Comparison of ENCODE assay signal across 17 cellular contexts in genomic region chr3:159559771-159560170, GRCh38.
DNase-seq lines count a peak whose midpoint lies in the region; ATAC-seq and TF ChIP-seq lines count a peak whose summit lies in the region.
"Had no signal": no experiment of that assay in that cellular context is flagged by ENCODE, and none has a peak within 500 bp of the region (broad histone marks: within the 10 kb centered on the region; RNA-seq: fewer than 3 reads in every experiment).

No MANE protein-coding gene starts in this region.

- H4K20me1 ChIP-seq in GM23338 (replicated peaks; ENCODE audit: insufficient read depth) (no peaks in the 10 kb centered on the region), PC-3 (ENCODE audit: low read length) (no peaks in the 10 kb centered on the region)

- H3K4me2 ChIP-seq in GM23338 (peak overlapping the region; percentile 22), PC-3 (ENCODE audit: low read length) (no peak overlapping the region)
- H3K4me2 ChIP-seq: A549 had no signal

- H3K9ac ChIP-seq in PC-3 (ENCODE audit: low read length): no peak overlapping the region

- no peaks in the 10 kb centered on the region; the same call in 2 of the 3 replicates for H3K9me3 Mint-ChIP-seq in GM23338
- H3K9me3 Mint-ChIP-seq: CD8-positive, alpha-beta T cell had no signal

- DNase-seq in GM23338 (ENCODE audit: low spot score) (no peak), PC-3 (peak; percentile 44), fibroblast of pulmonary artery (ENCODE audit: low read depth) (peak; percentile 10), breast epithelium (ENCODE audit: low spot score in 2 of 2) (no peak)
- DNase-seq: Calu3; CD8-positive, alpha-beta T cell; DMS 273 treated with DMSO at 0.1 percent for 48 hours; DMS79 had no signal

- H3K27ac Mint-ChIP-seq in GM23338: no peak overlapping the region
- H3K27ac Mint-ChIP-seq: CD14-positive monocyte; CD8-positive, alpha-beta T cell had no signal

- intact Hi-C loops in PC-3 (cut with micrococcal nuclease) (no loop called here), breast epithelium (cut with DNase I; ENCODE audit: low total_unique reads) (no loop called here)

- peaks cover 16% of the 10 kb centered on the region for H3K27me3 ChIP-seq in GM23338 (ENCODE audit: insufficient read depth)
- H3K27me3 ChIP-seq in PC-3 (ENCODE audit: low read length): 0 out of 2 replicates have a peak, but pooled peaks cover 9% of the 10 kb centered on the region
- H3K27me3 ChIP-seq in neuron (ENCODE audit: insufficient read depth, low read length): no peaks in the 10 kb centered on the region
- H3K27me3 ChIP-seq in breast epithelium: no peaks in the 10 kb centered on the region

- H3K36me3 ChIP-seq in GM23338 (ENCODE audit: insufficient read depth) (no peaks in the 10 kb centered on the region), PC-3 (ENCODE audit: low read depth, low read length) (no peaks in the 10 kb centered on the region), neuron (ENCODE audit: insufficient read depth, low read length) (no peaks in the 10 kb centered on the region), breast epithelium (no peaks in the 10 kb centered on the region)

- TF ChIP-seq CTCF in GM23338 (conservative IDR thresholded peaks at IDR 0.05; ENCODE audit: low read depth in 2 of 2) (no peak), PC-3 (conservative IDR thresholded peaks at IDR 0.05; ENCODE audit: low read depth, low read length) (no peak), fibroblast of pulmonary artery (IDR thresholded peaks at IDR 0.05; ENCODE audit: low read length, missing control alignments) (no peak), breast epithelium (IDR thresholded peaks at IDR 0.05) (no peak)

- H2AFZ ChIP-seq in GM23338 (no peak overlapping the region), PC-3 (ENCODE audit: low read length) (no peak overlapping the region), neuron (ENCODE audit: low read depth, low read length) (peak overlapping the region; percentile 76)

- BruUV-seq in PC-3 (replicated peaks; lab: Mats Ljungman, UMichigan): no TSS peak

- H3K36me3 Mint-ChIP-seq in GM23338 (ENCODE audit: low read depth): no peaks in the 10 kb centered on the region
- H3K36me3 Mint-ChIP-seq: CD14-positive monocyte; CD8-positive, alpha-beta T cell had no signal

- POLR2A ChIA-PET in PC-3 (lab: Charles Lee; ENCODE audit: unreplicated experiment): no interaction called here

- no peak overlapping the region for H3K4me3 ChIP-seq in GM23338
- H3K4me3 ChIP-seq in PC-3 (ENCODE audit: low read length): no peak overlapping the region
- H3K4me3 ChIP-seq in fibroblast of pulmonary artery (replicated peaks; ENCODE audit: low read depth, low read length): no peak overlapping the region
- H3K4me3 ChIP-seq in neuron (ENCODE audit: low read length): peak overlapping the region; percentile 18
- H3K4me3 ChIP-seq in breast epithelium: no peak overlapping the region
- H3K4me3 ChIP-seq: A549, GM12878, K562 had no signal

- peaks cover 13% of the 10 kb centered on the region for H3K27me3 Mint-ChIP-seq in GM23338 (ENCODE audit: insufficient read depth, low read depth, poor library complexity)

- CTCF ChIA-PET in PC-3 (lab: Charles Lee): no interaction called here

- no peaks in the 10 kb centered on the region for H3K9me3 ChIP-seq in PC-3 (ENCODE audit: low read length)
- no peaks in the 10 kb centered on the region for H3K9me3 ChIP-seq in neuron (ENCODE audit: low read length)
- H3K9me3 ChIP-seq in breast epithelium: no peaks in the 10 kb centered on the region
- H3K9me3 ChIP-seq: A549 had no signal

- no peak for TF ChIP-seq POLR2A in breast epithelium (IDR thresholded peaks at IDR 0.05)

- no peak for ATAC-seq in GM23338
- ATAC-seq in PC-3: peak; percentile 70; the same call in 1 of the 2 replicates
- no peak for ATAC-seq in GM18868 (IDR thresholded peaks at IDR 0.05; ENCODE audit: unreplicated experiment)
- ATAC-seq in GM21390 (IDR thresholded peaks at IDR 0.05; ENCODE audit: unreplicated experiment): no peak
- ATAC-seq: A549; CD8-positive, alpha-beta T cell; GM12878; HCT116; K562 had no signal

- H3K4me1 ChIP-seq in GM23338 (ENCODE audit: insufficient read depth) (peaks cover 31% of the 10 kb centered on the region), PC-3 (ENCODE audit: insufficient read depth, low read length) (no peaks in the 10 kb centered on the region), neuron (ENCODE audit: insufficient read depth, low read length) (peaks cover 15% of the 10 kb centered on the region), breast epithelium (no peaks in the 10 kb centered on the region)
- H3K4me1 ChIP-seq: A549 had no signal

- no peak overlapping the region for H3K27ac ChIP-seq in GM23338 (ENCODE audit: low read depth)
- H3K27ac ChIP-seq in PC-3 (ENCODE audit: low read length): no peak overlapping the region
- H3K27ac ChIP-seq in breast epithelium: no peak overlapping the region
- H3K27ac ChIP-seq: A549, HL-60 had no signal

- H3F3A ChIP-seq in GM23338 (replicated peaks; ENCODE audit: low read depth) (no peaks in the 10 kb centered on the region), PC-3 (ENCODE audit: low read length, unreplicated experiment) (no peaks in the 10 kb centered on the region)

- H3K4me3 Mint-ChIP-seq in GM23338: no peak overlapping the region; the same call in 2 of the 3 replicates
- H3K4me3 Mint-ChIP-seq: CD14-positive monocyte; CD8-positive, alpha-beta T cell had no signal

- H3K79me2 ChIP-seq in GM23338 (replicated peaks; ENCODE audit: insufficient read depth): no peaks in the 10 kb centered on the region
- H3K79me2 ChIP-seq in PC-3 (ENCODE audit: low read length): no peaks in the 10 kb centered on the region

- peaks cover 39% of the 10 kb centered on the region for H3K4me1 Mint-ChIP-seq in GM23338
- H3K4me1 Mint-ChIP-seq: CD14-positive monocyte had no signal

- H3K9me2 ChIP-seq in GM23338 (ENCODE audit: insufficient read depth): no peaks in the 10 kb centered on the region
- H3K9me2 ChIP-seq in PC-3 (replicated peaks; ENCODE audit: low read length): no peaks in the 10 kb centered on the region

TF ChIP-seq in GM23338, 12 proteins besides CTCF, POLR2A, EP300 and RAD21:
- TF ChIP-seq POLR2AphosphoS5 (IDR thresholded peaks at IDR 0.05; ENCODE audit: low read depth): no peak
- no peak for TF ChIP-seq STAT1 (IDR thresholded peaks at IDR 0.05; ENCODE audit: unreplicated experiment)

Comparison
In these comparisons a context has a peak if more than half of its experiments do, and no peak if none do; other contexts are left out.
1. DNase-seq: peak in PC-3 (single experiment) and fibroblast of pulmonary artery (single experiment); none in GM23338 (single experiment) and breast epithelium (0 of 2).